9 cellular contexts compared by ENCODE assay signal in genomic region chr7:150941983-150942590, GRCh38. TPM values are rescaled to one million over a fixed set of nuclear protein-coding genes. Genes with fewer than 3 reads are reported as not detected.
DNase-seq lines count a peak whose midpoint lies in the region; ATAC-seq and TF ChIP-seq lines count a peak whose summit lies in the region.
"Had no signal": no experiment of that assay in that cellular context is flagged by ENCODE, and none has a peak within 500 bp of the region (broad histone marks: within the 10 kb centered on the region; RNA-seq: fewer than 3 reads in every experiment).

No MANE protein-coding gene starts in this region.

- TF ChIP-seq CTCF in BE2C (IDR thresholded peaks at IDR 0.05; ENCODE audit: low read depth, low read length): no peak
- TF ChIP-seq CTCF in HEK293 (tag by site-specific recombination; IDR thresholded peaks at IDR 0.05): no peak
- TF ChIP-seq CTCF in mesothelial cell of epicardium (IDR thresholded peaks at IDR 0.05; ENCODE audit: unreplicated experiment): no peak

- H3K9me3 Mint-ChIP-seq in T-helper 2 cell treated with Interferon-gamma antibody and Interleukin-4, amounts not matched to agents 5 μg/mL and 100 μg/mL, for 36 hours: no peaks in the 10 kb centered on the region
- no peaks in the 10 kb centered on the region for H3K9me3 Mint-ChIP-seq in mesothelial cell of epicardium

- H3K4me1 ChIP-seq in BE2C (peaks cover 53% of the 10 kb centered on the region), HEK293 (ENCODE audit: control insufficient read depth, insufficient read depth, low read length) (no peaks in the 10 kb centered on the region)

- peaks cover 3% of the 10 kb centered on the region for H3K27me3 Mint-ChIP-seq in T-helper 2 cell treated with Interferon-gamma antibody and Interleukin-4, amounts not matched to agents 5 μg/mL and 100 μg/mL, for 36 hours (ENCODE audit: low read depth)
- peaks cover 6% of the 10 kb centered on the region for H3K27me3 Mint-ChIP-seq in mesothelial cell of epicardium (ENCODE audit: low read depth)

- H3K4me3 Mint-ChIP-seq in T-helper 2 cell treated with Interferon-gamma antibody and Interleukin-4, amounts not matched to agents 5 μg/mL and 100 μg/mL, for 36 hours: no peak overlapping the region
- H3K4me3 Mint-ChIP-seq in mesothelial cell of epicardium: no peak overlapping the region

- no peaks in the 10 kb centered on the region for H3K9me3 ChIP-seq in BE2C
- H3K9me3 ChIP-seq in HEK293 (ENCODE audit: control insufficient read depth, insufficient read depth, low read depth, low read length): no peaks in the 10 kb centered on the region

- ATAC-seq in Right ventricle myocardium inferior: peak; percentile 68
- no peak for ATAC-seq in GM19035 (IDR thresholded peaks at IDR 0.05; ENCODE audit: unreplicated experiment)
- ATAC-seq in GM21515 (IDR thresholded peaks at IDR 0.05; ENCODE audit: unreplicated experiment): no peak

- no peak overlapping the region for H3K27ac Mint-ChIP-seq in T-helper 2 cell treated with Interferon-gamma antibody and Interleukin-4, amounts not matched to agents 5 μg/mL and 100 μg/mL, for 36 hours
- H3K27ac Mint-ChIP-seq in mesothelial cell of epicardium: no peak overlapping the region

- H3K36me3 ChIP-seq in BE2C (peaks cover 23% of the 10 kb centered on the region), HEK293 (ENCODE audit: control insufficient read depth in 2 of 2, insufficient read depth in 1 of 2, low read length in 2 of 2) (no peaks in the 10 kb centered on the region)

- peak; percentile 78 for DNase-seq in BE2C
- peak; percentile 8 for DNase-seq in T-helper 2 cell treated with Interferon-gamma antibody and Interleukin-4, amounts not matched to agents 5 μg/mL and 100 μg/mL, for 36 hours (ENCODE audit: low spot score)
- DNase-seq in Right ventricle myocardium inferior (ENCODE audit: missing footprints): no peak
- DNase-seq in stimulated activated CD4-positive, alpha-beta T cell treated with anti-CD3 and anti-CD28 coated beads, TNF-alpha, amount 100 ng/mL, for 1 hour (ENCODE audit: low read depth in 3 of 3, low spot score in 1 of 3): peak in 2 of 3 donors; percentile 5 to 12
- DNase-seq in mesothelial cell of epicardium (ENCODE audit: low spot score in 2 of 2, unreplicated experiment in 2 of 2): no peak

- H3K36me3 Mint-ChIP-seq in T-helper 2 cell treated with Interferon-gamma antibody and Interleukin-4, amounts not matched to agents 5 μg/mL and 100 μg/mL, for 36 hours (ENCODE audit: low read depth): no peaks in the 10 kb centered on the region
- H3K36me3 Mint-ChIP-seq in mesothelial cell of epicardium: no peaks in the 10 kb centered on the region

- no peak overlapping the region for H3K4me3 ChIP-seq in BE2C (ENCODE audit: low read depth, low read length)
- H3K4me3 ChIP-seq in HEK293 (ENCODE audit: low read depth, low read length): no peak overlapping the region

- POLR2A ChIA-PET in HEK293 (lab: Yijun Ruan, JAX): no interaction called here

- intact Hi-C loops in Right ventricle myocardium inferior (cut with DNase I): loop anchor here (5.0 kb wide), 1 partner anchor 40 kb away; no protein-coding TSS in a partner anchor

- CTCF ChIA-PET in HEK293 (lab: Yijun Ruan, JAX): no interaction called here

- H3K4me1 Mint-ChIP-seq in T-helper 2 cell treated with Interferon-gamma antibody and Interleukin-4, amounts not matched to agents 5 μg/mL and 100 μg/mL, for 36 hours (ENCODE audit: low read depth): peaks cover 13% of the 10 kb centered on the region
- peaks cover 51% of the 10 kb centered on the region for H3K4me1 Mint-ChIP-seq in mesothelial cell of epicardium

- no peaks in the 10 kb centered on the region for H3K27me3 ChIP-seq in BE2C

- no peak overlapping the region for H3K27ac ChIP-seq in HEK293 (ENCODE audit: extremely low read depth, low read depth, low read length)

TF ChIP-seq in HEK293, 187 proteins besides CTCF, POLR2A, EP300 and RAD21:
- peak; percentile 30; the same call in 1 of the 2 replicates for TF ChIP-seq SCRT2 (tag by site-specific recombination; IDR thresholded peaks at IDR 0.05)
- peak; percentile 18; the same call in 1 of the 2 replicates for TF ChIP-seq SP2 (tag by site-specific recombination; IDR thresholded peaks at IDR 0.05)
- TF ChIP-seq SCRT1 (tag by site-specific recombination; IDR thresholded peaks at IDR 0.05; ENCODE audit: borderline replicate concordance): 0 out of 2 replicates have a peak, but pooled peaks have one; percentile 24
- TF ChIP-seq ZBTB20 (tag by site-specific recombination; IDR thresholded peaks at IDR 0.05): no peak
TF ChIP-seq in HEK293: peak in this region for 3.

RNA-seq across cellular contexts. Expression of gene KCNH2, which starts 36.0 kb away (rescaled TPM):
- 637 TPM for polyA plus RNA-seq in BE2C (2012; ENCODE audit: insufficient read depth, insufficient read length, low read depth)
- total RNA-seq in Right ventricle myocardium inferior: 97.3 TPM
- total RNA-seq in mesothelial cell of epicardium: 11.2 to 12.3 TPM (median 11.7 TPM) in 3 replicates

RNA-seq across cellular contexts. Expression of gene NOS3, which starts 48.7 kb away (rescaled TPM):
- polyA plus RNA-seq in BE2C (2012; ENCODE audit: insufficient read depth, insufficient read length, low read depth): 19.0 TPM
- total RNA-seq in Right ventricle myocardium inferior (19.4 TPM), mesothelial cell of epicardium (6.0 to 7.8 TPM (median 6.6 TPM) in 3 replicates)
- total RNA-seq: SK-MEL-5 had no signal

Comparison
In these comparisons a context has a peak if more than half of its experiments do, and no peak if none do; other contexts are left out.
1. DNase-seq: peak in BE2C (single experiment), T-helper 2 cell treated with Interferon-gamma antibody and Interleukin-4, amounts not matched to agents 5 μg/mL and 100 μg/mL, for 36 hours (single experiment) and stimulated activated CD4-positive, alpha-beta T cell treated with anti-CD3 and anti-CD28 coated beads, TNF-alpha, amount 100 ng/mL, for 1 hour (2 of 3); none in Right ventricle myocardium inferior (single experiment) and mesothelial cell of epicardium (0 of 2).